ENCODE assay signal across 17 cellular contexts in genomic region chr16:11618107-11618717, GRCh38. TPM values are rescaled to one million over a fixed set of nuclear protein-coding genes. Genes with fewer than 3 reads are reported as not detected.
DNase-seq lines count a peak whose midpoint lies in the region; ATAC-seq, FAIRE-seq and TF ChIP-seq lines count a peak whose summit lies in the region.
"Had no signal": no experiment of that assay in that cellular context is flagged by ENCODE, and none has a peak within 500 bp of the region (broad histone marks: within the 10 kb centered on the region; RNA-seq: fewer than 3 reads in every experiment).

No MANE protein-coding gene starts in this region.

- DNase-seq in CD4-positive, alpha-beta memory T cell: no peak
- no peak for DNase-seq in T-cell
- DNase-seq in naive thymus-derived CD8-positive, alpha-beta T cell: no peak
- no peak for DNase-seq in NCI-H1105 (lab: John Stamatoyannopoulos, UW)
- DNase-seq in GM12891 (ENCODE audit: insufficient read length, low spot score): no peak
- no peak for DNase-seq in SIG-M5 treated with dmso at 0.1 percent for 504 hours (lab: John Stamatoyannopoulos, UW; ENCODE audit: unreplicated experiment)
- DNase-seq in DMS114 treated with DMSO at 0.1 percent for 48 hours (lab: John Stamatoyannopoulos, UW; ENCODE audit: unreplicated experiment): no peak
- DNase-seq: EL, Karpas-422, NCI-H1417, NCI-H2171 treated with DMSO at 0.1 percent for 48 hours, pancreas, T-helper 2 cell, upper lobe of right lung had no signal

- peak overlapping the region; percentile 37 to 80 (median 70); a peak in 16 of 22 replicates for H3K9ac ChIP-seq in BLaER1 treated with 17β-estradiol and CSF1 and Interleukin-3, amounts not matched to agents 10 nM and 100 nM

- no peaks in the 10 kb centered on the region for H3K36me3 Mint-ChIP-seq in CD4-positive, alpha-beta memory T cell
- no peaks in the 10 kb centered on the region for H3K36me3 Mint-ChIP-seq in T-cell
- H3K36me3 Mint-ChIP-seq in naive thymus-derived CD8-positive, alpha-beta T cell: no peaks in the 10 kb centered on the region

- no peak overlapping the region for H3K4me3 ChIP-seq in BLaER1 treated with 17β-estradiol and CSF1 and Interleukin-3, amounts not matched to agents 10 nM and 100 nM
- H3K4me3 ChIP-seq in CD4-positive, alpha-beta memory T cell (ENCODE audit: low read length in 2 of 2): no peak overlapping the region
- H3K4me3 ChIP-seq: pancreas, smooth muscle cell, upper lobe of right lung had no signal

- H3K9me3 Mint-ChIP-seq in CD4-positive, alpha-beta memory T cell: peaks cover 0 to 4% (median 0%) of the 10 kb centered on the region in 8 donors
- peaks cover 0 to 4% (median 4%) of the 10 kb centered on the region in 3 donors for H3K9me3 Mint-ChIP-seq in T-cell
- H3K9me3 Mint-ChIP-seq in naive thymus-derived CD8-positive, alpha-beta T cell: peaks cover 0 to 6% (median 3%) of the 10 kb centered on the region in 9 donors

- TF ChIP-seq POLR2A in GM12891 (IDR thresholded peaks at IDR 0.05; ENCODE audit: low read depth, low read length): no peak

- H3K4me2 ChIP-seq in BLaER1 treated with 17β-estradiol and CSF1 and Interleukin-3, amounts not matched to agents 10 nM and 100 nM: peak overlapping the region; percentile 73 to 98 (median 96)
- H3K4me2 ChIP-seq: smooth muscle cell had no signal

- no peak for ATAC-seq in T-cell (replicated peaks in 1 of 4)
- no peak for ATAC-seq in naive thymus-derived CD8-positive, alpha-beta T cell
- ATAC-seq: Right ventricle myocardium inferior, upper lobe of right lung had no signal

- no peak for FAIRE-seq in GM12891 (lab: Jason Lieb, UNC)
- FAIRE-seq: pancreas had no signal

- POLR2A ChIA-PET in CD4-positive, alpha-beta memory T cell (lab: Charles Lee; ENCODE audit: partially characterized antibody): interaction anchor here (0.6 to 9.1 kb wide), 7 partner anchors 11 to 125 kb away, joined by 3 to 175 read pairs (median 6); partner anchors contain the start of genes LITAF and TXNDC11
- POLR2A ChIA-PET in T-cell (lab: Charles Lee): interaction anchor here in 1 of 2 donors (0.6 kb wide), 1 partner anchor 29 kb away, joined by 3 read pairs; no protein-coding TSS in a partner anchor
- POLR2A ChIA-PET in naive thymus-derived CD8-positive, alpha-beta T cell (lab: Charles Lee): interaction anchor here (1.2 to 11.1 kb wide), 9 partner anchors 11 to 59 kb away, joined by 3 to 151 read pairs (median 4); partner anchors contain the start of gene LITAF

- H3K27me3 ChIP-seq in BLaER1 treated with 17β-estradiol and CSF1 and Interleukin-3, amounts not matched to agents 10 nM and 100 nM: no peaks in the 10 kb centered on the region
- H3K27me3 ChIP-seq in CD4-positive, alpha-beta memory T cell (ENCODE audit: insufficient read depth, low read length): no peaks in the 10 kb centered on the region
- H3K27me3 ChIP-seq: pancreas, upper lobe of right lung had no signal

- H3K9me3 ChIP-seq in BLaER1 treated with 17β-estradiol and CSF1 and Interleukin-3, amounts not matched to agents 10 nM and 100 nM (replicated peaks in 1 of 11): peaks cover 6 to 10% (median 8%) of the 10 kb centered on the region in 11 experiments; a peak in 14 of 22 replicates
- H3K9me3 ChIP-seq in CD4-positive, alpha-beta memory T cell (ENCODE audit: control insufficient read depth in 1 of 2, low read length in 2 of 2): no peaks in the 10 kb centered on the region
- H3K9me3 ChIP-seq: pancreas, upper lobe of right lung had no signal

- H3K36me3 ChIP-seq in BLaER1 treated with 17β-estradiol and CSF1 and Interleukin-3, amounts not matched to agents 10 nM and 100 nM: no peaks in the 10 kb centered on the region
- H3K36me3 ChIP-seq in CD4-positive, alpha-beta memory T cell (ENCODE audit: insufficient read depth, low read length): no peaks in the 10 kb centered on the region
- H3K36me3 ChIP-seq: pancreas, upper lobe of right lung had no signal

- H3K4me1 ChIP-seq in BLaER1 treated with 17β-estradiol and CSF1 and Interleukin-3, amounts not matched to agents 10 nM and 100 nM: peaks cover 78 to 98% (median 92%) of the 10 kb centered on the region in 10 experiments
- H3K4me1 ChIP-seq in CD4-positive, alpha-beta memory T cell (ENCODE audit: insufficient read depth, low read length): peaks cover 70% of the 10 kb centered on the region
- H3K4me1 ChIP-seq: pancreas had no signal

- peak overlapping the region in 4 of 8 donors; percentile 15 to 48 (median 33) for H3K4me3 Mint-ChIP-seq in CD4-positive, alpha-beta memory T cell
- H3K4me3 Mint-ChIP-seq in T-cell: peak overlapping the region in 1 of 3 donors; percentile 91
- H3K4me3 Mint-ChIP-seq in naive thymus-derived CD8-positive, alpha-beta T cell: peak overlapping the region in 6 of 10 donors; percentile 12 to 91 (median 28)

- CTCF ChIA-PET in CD4-positive, alpha-beta memory T cell (lab: Charles Lee; ENCODE audit: partially characterized antibody): interaction anchor here (1.0 to 2.5 kb wide), 6 partner anchors 23 to 86 kb away, joined by 3 to 11 read pairs (median 4); partner anchors contain the start of gene LITAF
- CTCF ChIA-PET in T-cell (lab: Charles Lee): interaction anchor here (0.6 to 0.7 kb wide), 2 partner anchors 31 to 314 kb away, joined by 3 to 6 read pairs; no protein-coding TSS in a partner anchor

- peak overlapping the region; percentile 66 to 93 (median 86); a peak in 21 of 22 replicates for H3K27ac ChIP-seq in BLaER1 treated with 17β-estradiol and CSF1 and Interleukin-3, amounts not matched to agents 10 nM and 100 nM
- H3K27ac ChIP-seq in CD4-positive, alpha-beta memory T cell (ENCODE audit: low read depth, low read length): no peak overlapping the region
- H3K27ac ChIP-seq: pancreas, upper lobe of right lung had no signal

- no peaks in the 10 kb centered on the region for H4K20me1 ChIP-seq in BLaER1 treated with 17β-estradiol and CSF1 and Interleukin-3, amounts not matched to agents 10 nM and 100 nM

- intact Hi-C loops in CD4-positive, alpha-beta memory T cell (cut with micrococcal nuclease): no loop called here

- peak overlapping the region; percentile 29 to 95 (median 76) for H3K27ac Mint-ChIP-seq in CD4-positive, alpha-beta memory T cell
- peak overlapping the region; percentile 98 to 99 for H3K27ac Mint-ChIP-seq in T-cell
- peak overlapping the region; percentile 70 to 100 (median 98) for H3K27ac Mint-ChIP-seq in naive thymus-derived CD8-positive, alpha-beta T cell

- H3K4me1 Mint-ChIP-seq in CD4-positive, alpha-beta memory T cell: peaks cover 30 to 70% (median 53%) of the 10 kb centered on the region in 4 donors
- peaks cover 68 to 81% (median 69%) of the 10 kb centered on the region in 3 donors for H3K4me1 Mint-ChIP-seq in T-cell
- peaks cover 24 to 87% (median 76%) of the 10 kb centered on the region in 4 donors for H3K4me1 Mint-ChIP-seq in naive thymus-derived CD8-positive, alpha-beta T cell

- H3K27me3 Mint-ChIP-seq in CD4-positive, alpha-beta memory T cell: no peaks in the 10 kb centered on the region
- no peaks in the 10 kb centered on the region for H3K27me3 Mint-ChIP-seq in T-cell
- H3K27me3 Mint-ChIP-seq in naive thymus-derived CD8-positive, alpha-beta T cell: no peaks in the 10 kb centered on the region

TF ChIP-seq in GM12891, 5 proteins besides CTCF, POLR2A, EP300 and RAD21:
- no peak for TF ChIP-seq POLR2AphosphoS5 (IDR thresholded peaks at IDR 0.05; ENCODE audit: low read depth, low read length)
- no peak for TF ChIP-seq SPI1 (IDR thresholded peaks at IDR 0.05; ENCODE audit: low read depth, low read length)
- TF ChIP-seq POU2F2 (IDR thresholded peaks at IDR 0.05; ENCODE audit: low read depth, low read length): no peak
- TF ChIP-seq TAF1 (IDR thresholded peaks at IDR 0.05; ENCODE audit: low read depth, low read length): no peak
- no peak for TF ChIP-seq PAX5 (IDR thresholded peaks at IDR 0.05; ENCODE audit: insufficient read depth, low read length, severe bottlenecking)

RNA-seq across cellular contexts. Expression of gene LITAF, which starts 31.5 kb away (rescaled TPM):
- 100 to 1,000 TPM; 155 to 157 TPM for total RNA-seq in CD4-positive, alpha-beta memory T cell
- 100 to 1,000 TPM; 343 to 496 TPM for polyA plus RNA-seq in CD4-positive, alpha-beta memory T cell
- total RNA-seq in T-cell: 100 to 1,000 TPM; 150 to 256 (median 161) TPM
- total RNA-seq in naive thymus-derived CD8-positive, alpha-beta T cell: 100 to 1,000 TPM; 169 to 176 TPM
- polyA plus RNA-seq in naive thymus-derived CD8-positive, alpha-beta T cell: 100 to 1,000 TPM; 553 to 770 (median 597) TPM
- 159 TPM for polyA plus RNA-seq in GM12891 (2012; ENCODE audit: low read depth, missing spikeins)

RNA-seq across cellular contexts. Expression of gene SNN, which starts 50.0 kb away (rescaled TPM):
- 10 to 100 TPM; 19.2 to 20.4 TPM for total RNA-seq in CD4-positive, alpha-beta memory T cell
- polyA plus RNA-seq in CD4-positive, alpha-beta memory T cell: 10 to 100 TPM; 16.1 to 16.7 TPM
- 10 to 100 TPM; 17.4 to 56.2 (median 22.7) TPM for total RNA-seq in T-cell
- 10 to 100 TPM; 24.4 to 25.9 TPM for total RNA-seq in naive thymus-derived CD8-positive, alpha-beta T cell
- polyA plus RNA-seq in naive thymus-derived CD8-positive, alpha-beta T cell: 10 to 100 TPM; 16.0 to 26.9 (median 19.0) TPM
- 38.7 TPM for polyA plus RNA-seq in GM12891 (2012; ENCODE audit: low read depth, missing spikeins)
